Comparison of ENCODE assay signal across 2 cellular contexts in the genomic region with DNA sequence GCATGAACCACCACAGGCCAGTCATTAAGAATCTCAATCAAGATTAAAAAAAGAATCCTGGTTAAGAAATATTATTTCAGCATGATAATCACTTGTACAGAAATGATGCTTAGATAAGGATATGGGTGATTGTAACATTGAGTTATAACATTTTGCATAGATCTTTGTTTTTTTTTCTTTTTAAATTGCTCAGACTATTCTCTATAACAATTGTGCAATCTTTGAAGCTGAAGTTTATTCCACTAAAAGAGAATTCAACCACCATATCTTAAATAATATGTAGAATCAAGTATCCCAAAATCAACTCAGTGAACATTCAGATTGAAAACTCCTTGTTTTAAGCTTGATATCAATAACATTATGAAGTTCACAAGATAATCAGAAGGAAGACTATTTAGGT.
TF ChIP-seq lines count a peak whose summit lies in the region.

No MANE protein-coding gene starts in this region.

TF ChIP-seq in IMR-90, 13 proteins besides CTCF, POLR2A, EP300 and RAD21:
- TF ChIP-seq NFE2L2 (IDR thresholded peaks at IDR 0.05; ENCODE audit: low read depth, low read length) (no peak), BHLHE40 (IDR thresholded peaks at IDR 0.05; ENCODE audit: low read depth, low read length) (no peak), USF2 (IDR thresholded peaks at IDR 0.05; ENCODE audit: low read depth, low read length) (no peak), CEBPB (IDR thresholded peaks at IDR 0.05; ENCODE audit: low read depth, low read length) (peak; percentile 40), CHD1 (IDR thresholded peaks at IDR 0.05; ENCODE audit: low read depth, low read length) (no peak), MXI1 (IDR thresholded peaks at IDR 0.05; ENCODE audit: borderline replicate concordance, low read depth, low read length) (no peak)
- TF ChIP-seq, protein P1, sequence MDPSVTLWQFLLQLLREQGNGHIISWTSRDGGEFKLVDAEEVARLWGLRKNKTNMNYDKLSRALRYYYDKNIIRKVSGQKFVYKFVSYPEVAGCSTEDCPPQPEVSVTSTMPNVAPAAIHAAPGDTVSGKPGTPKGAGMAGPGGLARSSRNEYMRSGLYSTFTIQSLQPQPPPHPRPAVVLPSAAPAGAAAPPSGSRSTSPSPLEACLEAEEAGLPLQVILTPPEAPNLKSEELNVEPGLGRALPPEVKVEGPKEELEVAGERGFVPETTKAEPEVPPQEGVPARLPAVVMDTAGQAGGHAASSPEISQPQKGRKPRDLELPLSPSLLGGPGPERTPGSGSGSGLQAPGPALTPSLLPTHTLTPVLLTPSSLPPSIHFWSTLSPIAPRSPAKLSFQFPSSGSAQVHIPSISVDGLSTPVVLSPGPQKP (IDR thresholded peaks at IDR 0.05; ENCODE audit: borderline replicate concordance, low read depth, low read length): no peak
TF ChIP-seq in IMR-90: peak in this region for 1.

TF ChIP-seq in K562, 482 proteins besides CTCF, POLR2A, EP300 and RAD21:
- TF ChIP-seq RHOXF2B (CRISPR knock-in tag; conservative IDR thresholded peaks at IDR 0.05) (no peak), CEBPB (tag; IDR thresholded peaks at IDR 0.05) (peak; percentile 55; the same call in 1 of the 2 replicates), CEBPG (CRISPR knock-in tag; IDR thresholded peaks at IDR 0.05) (no peak), CEBPG (tag; conservative IDR thresholded peaks at IDR 0.05 in 1 of 2, IDR thresholded peaks at IDR 0.05 in 1 of 2) (peak in 1 of 2 experiments; percentile 69; a peak in 1 of 4 replicates)
